1 cellular context compared by ENCODE assay signal in genomic region chr1:40980068-40980452, GRCh38.
TF ChIP-seq lines count a peak whose summit lies in the region.

No MANE protein-coding gene starts in this region.

TF ChIP-seq in SK-N-SH, 30 proteins besides CTCF, POLR2A, EP300 and RAD21 (continued from another document):
- TF ChIP-seq REST (IDR thresholded peaks at IDR 0.05; ENCODE audit: low read depth, low read length) (no peak), TAF1 (IDR thresholded peaks at IDR 0.05; ENCODE audit: borderline replicate concordance, low read depth, low read length) (no peak), RCOR1 (IDR thresholded peaks at IDR 0.05; ENCODE audit: low read length) (no peak), FOXM1 (IDR thresholded peaks at IDR 0.05; ENCODE audit: low read depth) (no peak), ZBTB33 (IDR thresholded peaks at IDR 0.05; ENCODE audit: borderline replicate concordance, low read depth) (no peak), USF2 (IDR thresholded peaks at IDR 0.05; ENCODE audit: borderline replicate concordance, low read depth, low read length) (no peak)
TF ChIP-seq in SK-N-SH: peak in this region for 0.
